8 cellular contexts compared by ENCODE assay signal in genomic region chr2:86368181-86368824, GRCh38. TPM values are rescaled to one million over a fixed set of nuclear protein-coding genes. Genes with fewer than 3 reads are reported as not detected.
DNase-seq lines count a peak whose midpoint lies in the region; ATAC-seq and TF ChIP-seq lines count a peak whose summit lies in the region.

No MANE protein-coding gene starts in this region.

- intact Hi-C loops in Calu3 (cut with micrococcal nuclease; ENCODE audit: unreplicated experiment), result loop anchor here (1.0 kb wide), 1 partner anchor 147 kb away; no protein-coding TSS in a partner anchor
- intact Hi-C loops in adrenal gland (cut with DNase I), result loop anchor here in 1 of 2 donors (5.0 kb wide), 1 partner anchor 146 kb away; no protein-coding TSS in a partner anchor

- TF ChIP-seq CTCF in Calu3 (IDR thresholded peaks at IDR 0.05; ENCODE audit: unreplicated experiment) (peak; percentile 69), adrenal gland (IDR thresholded peaks at IDR 0.05) (peak; percentile 39 to 70 (median 58))

- no peak for ATAC-seq in GM18909 (IDR thresholded peaks at IDR 0.05; ENCODE audit: poor library complexity, unreplicated experiment)

- 3 to 8% (median 5%) methylated on average over 13 to 14 of the region's 14 CpGs for WGBS in adrenal gland, 4 donors
- no CpG with 5 or more reads among the region's 14 CpGs for WGBS in iPS DF 6.9 (ENCODE audit: insufficient coverage, insufficient read length)

- peak; percentile 49 for DNase-seq in Calu3
- peak; percentile 2 for DNase-seq in HS-27A (ENCODE audit: low read depth)
- DNase-seq in SK-N-DZ (ENCODE audit: low spot score), result peak; percentile 71
- DNase-seq in adrenal gland, result peak; percentile 29 to 65 (median 48)
- DNase-seq in iPS DF 6.9 (ENCODE audit: low read depth, low spot score), result peak; percentile 45
- peak; percentile 28 for DNase-seq in stimulated activated CD4-positive, alpha-beta T cell treated with anti-CD3 and anti-CD28 coated beads, Interleukin-12 subunit alpha, Interleukin-12 subunit beta, amount 100 ng/mL, for 4 hours
- no peak for DNase-seq in DMS79 treated with DMSO at 0.1 percent for 48 hours (lab: John Stamatoyannopoulos, UW)

- H3K9me3 ChIP-seq in adrenal gland (replicated peaks in 1 of 3), result no peaks in the 10 kb centered on the region
- 0 out of 2 replicates have a peak, but pooled peaks cover 2% of the 10 kb centered on the region for H3K9me3 ChIP-seq in iPS DF 6.9 (ENCODE audit: control insufficient read depth, insufficient read depth, low read length)

- H3K9me3 Mint-ChIP-seq in Calu3 (ENCODE audit: low read depth, unreplicated experiment), result peaks cover 2% of the 10 kb centered on the region

- no peak for TF ChIP-seq POLR2A in adrenal gland (IDR thresholded peaks at IDR 0.05)

- no peak overlapping the region for H3K27ac Mint-ChIP-seq in Calu3 (ENCODE audit: unreplicated experiment)

- no peaks in the 10 kb centered on the region for H3K36me3 Mint-ChIP-seq in Calu3 (ENCODE audit: insufficient read depth, unreplicated experiment)

- H3K4me3 Mint-ChIP-seq in Calu3 (ENCODE audit: low read depth, unreplicated experiment), result peak overlapping the region; percentile 21

- H3K4me1 Mint-ChIP-seq in Calu3 (ENCODE audit: low read depth, unreplicated experiment), result peaks cover 13% of the 10 kb centered on the region

- CTCF ChIA-PET in Calu3 (lab: Charles Lee), result interaction anchor here (0.7 to 1.3 kb wide), 2 partner anchors 124 to 147 kb away, joined by 5 to 7 read pairs; no protein-coding TSS in a partner anchor

- H3K27me3 Mint-ChIP-seq in Calu3 (ENCODE audit: unreplicated experiment), result peaks cover 3% of the 10 kb centered on the region

- H3K4me3 ChIP-seq in adrenal gland (no peak overlapping the region), iPS DF 6.9 (ENCODE audit: low read length) (no peak overlapping the region)

- H3K36me3 ChIP-seq in adrenal gland (replicated peaks in 1 of 2), result no peaks in the 10 kb centered on the region
- H3K36me3 ChIP-seq in iPS DF 6.9 (ENCODE audit: control insufficient read depth, insufficient read depth, low read length), result no peaks in the 10 kb centered on the region

- H3K4me1 ChIP-seq in adrenal gland (replicated peaks in 1 of 2) (peaks cover 4 to 8% of the 10 kb centered on the region in 2 donors), iPS DF 6.9 (ENCODE audit: control insufficient read depth, insufficient read depth, low read length) (no peaks in the 10 kb centered on the region)

- H3K27ac ChIP-seq in adrenal gland (no peak overlapping the region), iPS DF 6.9 (ENCODE audit: low read length) (no peak overlapping the region)

- no peaks in the 10 kb centered on the region for H3K27me3 ChIP-seq in adrenal gland
- no peaks in the 10 kb centered on the region for H3K27me3 ChIP-seq in iPS DF 6.9 (ENCODE audit: control insufficient read depth, insufficient read depth, low read length)

- BruUV-seq in Calu3 (replicated peaks; lab: Mats Ljungman, UMichigan), result no TSS peak

RNA-seq across cellular contexts. Expression of gene REEP1, which starts 30.9 kb away (rescaled TPM):
- total RNA-seq in Calu3 (2022), result 4.7 and 5.3 TPM in 2 replicates
- polyA plus RNA-seq in SK-N-DZ (2014; cell fraction: cytosol; rRNA removed), result 15.2 and 16.7 TPM in 2 replicates
- polyA plus RNA-seq in SK-N-DZ (2014; cell fraction: nucleus; rRNA removed), result 8.2 and 9.4 TPM in 2 replicates
- 1 to 10 TPM in 7 of 8 donors, under 1 TPM in 1; 0.36 to 5.8 (median 3.1) TPM for total RNA-seq in adrenal gland
- 1 to 10 TPM; 1.7 to 4.9 (median 2.1) TPM for polyA plus RNA-seq in adrenal gland
